In genomic region chr16:13852827-13853226, GRCh38 we compare ENCODE assay signal across 7 cellular contexts.
"Had no signal": no experiment of that assay in that cellular context is flagged by ENCODE, and none has a peak within 500 bp of the region (broad histone marks: within the 10 kb centered on the region; RNA-seq: fewer than 3 reads in every experiment).

No MANE protein-coding gene starts in this region.

- H3K4me3 ChIP-seq: GM23338 had no signal

- H2AFZ ChIP-seq: GM23338 had no signal

- H3K4me2 ChIP-seq: GM23338 had no signal

- DNase-seq: H9, HCEC 1CT, KG1 had no signal

- FAIRE-seq: H1, H54 had no signal

- ATAC-seq: GM23338 had no signal

- H3K27ac ChIP-seq: HL-60 had no signal
